ENCODE assay signal across 9 cellular contexts in genomic region chr20:1005452-1006027, GRCh38. TPM values are rescaled to one million over a fixed set of nuclear protein-coding genes. Genes with fewer than 3 reads are reported as not detected.
DNase-seq lines count a peak whose midpoint lies in the region; ATAC-seq and TF ChIP-seq lines count a peak whose summit lies in the region.
"Had no signal": no experiment of that assay in that cellular context is flagged by ENCODE, and none has a peak within 500 bp of the region (broad histone marks: within the 10 kb centered on the region; RNA-seq: fewer than 3 reads in every experiment).

No MANE protein-coding gene starts in this region.

- TF ChIP-seq EP300 in suprapubic skin (IDR thresholded peaks at IDR 0.05), result no peak

- no peak overlapping the region for H2AFZ ChIP-seq in OCI-LY1 (ENCODE audit: low read length)

- no peak overlapping the region for H3K4me3 ChIP-seq in OCI-LY1 (ENCODE audit: low read depth, low read length, poor library complexity, severe bottlenecking)
- no peak overlapping the region for H3K4me3 ChIP-seq in suprapubic skin

- peak; percentile 14 for DNase-seq in NCI-H1436 (lab: John Stamatoyannopoulos, UW)
- DNase-seq in NCI-H1436 treated with DMSO at 0.1 percent for 48 hours (lab: John Stamatoyannopoulos, UW), result no peak
- peak in 31 of 61 donors; percentile 2 to 81 (median 15) for DNase-seq in caudate nucleus (lab: John Stamatoyannopoulos, UW)
- DNase-seq in retina, result peak; percentile 32
- DNase-seq in suprapubic skin (ENCODE audit: low spot score in 2 of 2), result no peak
- no peak for DNase-seq in inferior parietal cortex (ENCODE audit: extremely low spot score)

- H3K9ac ChIP-seq in OCI-LY1 (ENCODE audit: low read length), result no peak overlapping the region

- H3K4me2 ChIP-seq in OCI-LY1 (ENCODE audit: low read length), result peak overlapping the region; percentile 27; the same call in 1 of the 2 replicates

- H3K4me1 ChIP-seq in OCI-LY1 (ENCODE audit: insufficient read depth, low read length, severe bottlenecking) (no peaks in the 10 kb centered on the region), suprapubic skin (peaks cover 8% of the 10 kb centered on the region)

- TF ChIP-seq CTCF in OCI-LY1 (IDR thresholded peaks at IDR 0.05; ENCODE audit: low read length) (no peak), suprapubic skin (IDR thresholded peaks at IDR 0.05) (no peak)

- no peaks in the 10 kb centered on the region for H4K20me1 ChIP-seq in OCI-LY1 (ENCODE audit: insufficient read depth, low read length)

- H3K27me3 ChIP-seq in OCI-LY1 (ENCODE audit: insufficient read depth, low read length) (no peaks in the 10 kb centered on the region), suprapubic skin (peaks cover 34% of the 10 kb centered on the region)

- peak; percentile 78 for ATAC-seq in HG02885 (IDR thresholded peaks at IDR 0.05; ENCODE audit: poor library complexity, unreplicated experiment)

- no peaks in the 10 kb centered on the region for H3K9me3 ChIP-seq in OCI-LY1 (ENCODE audit: low read length)
- no peaks in the 10 kb centered on the region for H3K9me3 ChIP-seq in suprapubic skin

- no peaks in the 10 kb centered on the region for H3K36me3 ChIP-seq in OCI-LY1 (ENCODE audit: insufficient read depth, low read length)
- H3K36me3 ChIP-seq in suprapubic skin, result no peaks in the 10 kb centered on the region

- 57% methylated on average over 4 of the region's 5 CpGs for WGBS in suprapubic skin

- TF ChIP-seq POLR2A in suprapubic skin (IDR thresholded peaks at IDR 0.05), result no peak

- no peaks in the 10 kb centered on the region for H3K9me2 ChIP-seq in OCI-LY1 (ENCODE audit: low read depth, low read length)

- no peak overlapping the region for H3K27ac ChIP-seq in OCI-LY1 (ENCODE audit: low read depth, low read length, poor library complexity, severe bottlenecking)
- H3K27ac ChIP-seq in caudate nucleus (ENCODE audit: low read depth, low read length), result no peak overlapping the region
- no peak overlapping the region for H3K27ac ChIP-seq in suprapubic skin

- no peaks in the 10 kb centered on the region for H3F3A ChIP-seq in OCI-LY1 (ENCODE audit: insufficient read depth, low read length)

- H3K79me2 ChIP-seq in OCI-LY1 (ENCODE audit: insufficient read depth, low read length), result no peaks in the 10 kb centered on the region

RNA-seq across cellular contexts. Expression of gene RSPO4, which starts 3.4 kb away (rescaled TPM):
- total RNA-seq in suprapubic skin, result under 1 TPM; 0.26 to 0.91 (median 0.67) TPM
- total RNA-seq: T-helper 1 cell treated with Interleukin-12 subunit alpha and Interleukin-12 subunit beta and Interleukin-4 antibody, amounts not matched to agents 30 ng/mL and 1 ng/mL, for 36 hours had no signal

Comparison
In these comparisons a context has a peak if more than half of its experiments do, and no peak if none do; other contexts are left out.
1. DNase-seq: peak in NCI-H1436 (single experiment), caudate nucleus (31 of 61) and retina (single experiment); none in NCI-H1436 treated with DMSO at 0.1 percent for 48 hours (single experiment), suprapubic skin (0 of 2) and inferior parietal cortex (single experiment).